Comparison of ENCODE assay signal across 8 cellular contexts in genomic region chr11:14554959-14555358, GRCh38. TPM values are rescaled to one million over a fixed set of nuclear protein-coding genes. Genes with fewer than 3 reads are reported as not detected.
DNase-seq lines count a peak whose midpoint lies in the region; ATAC-seq lines count a peak whose summit lies in the region.

No MANE protein-coding gene starts in this region.

- H3K9me3 Mint-ChIP-seq in T-helper 2 cell treated with Interferon-gamma antibody and Interleukin-4, amounts not matched to agents 5 μg/mL and 100 μg/mL, for 36 hours = no peaks in the 10 kb centered on the region
- no peaks in the 10 kb centered on the region for H3K9me3 Mint-ChIP-seq in immature natural killer cell

- peaks cover 49% of the 10 kb centered on the region for H3K36me3 Mint-ChIP-seq in T-helper 2 cell treated with Interferon-gamma antibody and Interleukin-4, amounts not matched to agents 5 μg/mL and 100 μg/mL, for 36 hours (ENCODE audit: low read depth)
- peaks cover 0 to 8% (median 4%) of the 10 kb centered on the region in 3 donors for H3K36me3 Mint-ChIP-seq in immature natural killer cell

- peaks cover 43% of the 10 kb centered on the region for H3K4me1 Mint-ChIP-seq in T-helper 2 cell treated with Interferon-gamma antibody and Interleukin-4, amounts not matched to agents 5 μg/mL and 100 μg/mL, for 36 hours (ENCODE audit: low read depth)
- peaks cover 19 to 20% of the 10 kb centered on the region in 2 donors for H3K4me1 Mint-ChIP-seq in immature natural killer cell

- ATAC-seq in GM21619 (IDR thresholded peaks at IDR 0.05; ENCODE audit: unreplicated experiment) (peak; percentile 59), GM21576 (IDR thresholded peaks at IDR 0.05; ENCODE audit: unreplicated experiment) (no peak), GM18520 (IDR thresholded peaks at IDR 0.05; ENCODE audit: unreplicated experiment) (no peak)

- DNase-seq in Ammon's horn (ENCODE audit: low spot score) (peak; percentile 76), immature natural killer cell (peak; percentile 36 to 68 (median 51)), NCI-H345 (lab: John Stamatoyannopoulos, UW) (no peak), COLO668 (lab: John Stamatoyannopoulos, UW; ENCODE audit: unreplicated experiment) (no peak)
- DNase-seq in T-helper 2 cell treated with Interferon-gamma antibody and Interleukin-4, amounts not matched to agents 5 μg/mL and 100 μg/mL, for 36 hours (ENCODE audit: low spot score) = no peak

- peak overlapping the region; percentile 82 for H3K27ac Mint-ChIP-seq in T-helper 2 cell treated with Interferon-gamma antibody and Interleukin-4, amounts not matched to agents 5 μg/mL and 100 μg/mL, for 36 hours
- peak overlapping the region; percentile 5 to 91 (median 76) for H3K27ac Mint-ChIP-seq in immature natural killer cell

- H3K27me3 Mint-ChIP-seq in T-helper 2 cell treated with Interferon-gamma antibody and Interleukin-4, amounts not matched to agents 5 μg/mL and 100 μg/mL, for 36 hours (ENCODE audit: low read depth) = no peaks in the 10 kb centered on the region
- peaks cover 0 to 4% (median 1%) of the 10 kb centered on the region in 3 donors for H3K27me3 Mint-ChIP-seq in immature natural killer cell (ENCODE audit: low read depth in 3 of 3)

- peak overlapping the region; percentile 31 for H3K4me3 Mint-ChIP-seq in T-helper 2 cell treated with Interferon-gamma antibody and Interleukin-4, amounts not matched to agents 5 μg/mL and 100 μg/mL, for 36 hours
- H3K4me3 Mint-ChIP-seq in immature natural killer cell = peak overlapping the region in 4 of 5 donors; percentile 2 to 33 (median 4)

RNA-seq across cellular contexts. Expression of gene PSMA1, which starts 34.8 kb away (rescaled TPM):
- 100 to 1,000 TPM; 181 to 440 (median 187) TPM for polyA plus RNA-seq in immature natural killer cell

RNA-seq across cellular contexts. Expression of gene COPB1, which starts 55.3 kb away (rescaled TPM):
- 100 to 1,000 TPM in 2 of 3 donors, 10 to 100 TPM in 1; 71.0 to 133 (median 106) TPM for polyA plus RNA-seq in immature natural killer cell

Comparison
In these comparisons a context has a peak if more than half of its experiments do, and no peak if none do; other contexts are left out.
1. DNase-seq: peak in Ammon's horn (single experiment) and immature natural killer cell (3 of 3); none in T-helper 2 cell treated with Interferon-gamma antibody and Interleukin-4, amounts not matched to agents 5 μg/mL and 100 μg/mL, for 36 hours (single experiment), NCI-H345 (single experiment) and COLO668 (single experiment).